In genomic region chr18:14811081-14811480, GRCh38 we compare ENCODE assay signal across 2 cellular contexts.
DNase-seq lines count a peak whose midpoint lies in the region; FAIRE-seq lines count a peak whose summit lies in the region.
"Not testable (repeated sequence)": the region's sequence is repeated elsewhere in the genome, so short reads cannot be mapped to it uniquely, and the experiment has no call there.

No MANE protein-coding gene starts in this region.

- FAIRE-seq in urothelium cell line (lab: Jason Lieb, UNC) = peak; percentile 83

- peak; percentile 8 for DNase-seq in Daoy (ENCODE audit: low read depth)
- DNase-seq in urothelium cell line (ENCODE audit: low spot score) = not testable (repeated sequence)
